In genomic region chr5:111092062-111092853, GRCh38 we compare ENCODE assay signal across 8 cellular contexts. TPM values are rescaled to one million over a fixed set of nuclear protein-coding genes. Genes with fewer than 3 reads are reported as not detected.
DNase-seq lines count a peak whose midpoint lies in the region; ATAC-seq and TF ChIP-seq lines count a peak whose summit lies in the region.

Gene WDR36 (plus strand): TSS chr5:111092348. CDS start chr5:111092457, 109 bp downstream.

- H3K9me3 ChIP-seq in gastroesophageal sphincter (no peaks in the 10 kb centered on the region), neuronal stem cell (replicated peaks in 1 of 2; ENCODE audit: control insufficient read depth in 2 of 2, insufficient read depth in 1 of 2, low read depth in 1 of 2, low read length in 2 of 2) (peaks cover 3 to 9% of the 10 kb centered on the region in 2 donors), subcutaneous abdominal adipose tissue (ENCODE audit: control insufficient read depth in 5 of 5, low read length in 5 of 5) (no peaks in the 10 kb centered on the region)

- H3K4me1 ChIP-seq in gastroesophageal sphincter: peaks cover 7 to 39% (median 21%) of the 10 kb centered on the region in 3 donors
- peaks cover 0 to 9% of the 10 kb centered on the region in 2 donors for H3K4me1 ChIP-seq in neuronal stem cell (ENCODE audit: control insufficient read depth in 2 of 2, insufficient read depth in 1 of 2, low read depth in 1 of 2, low read length in 2 of 2)
- H3K4me1 ChIP-seq in subcutaneous abdominal adipose tissue (ENCODE audit: control insufficient read depth in 5 of 5, insufficient read depth in 5 of 5, low read length in 5 of 5): peaks cover 9 to 29% (median 25%) of the 10 kb centered on the region in 5 donors

- TF ChIP-seq EP300 in gastroesophageal sphincter (IDR thresholded peaks at IDR 0.05): no peak

- H3K36me3 Mint-ChIP-seq in activated naive CD4-positive, alpha-beta T cell treated with anti-CD3 and anti-CD28 coated beads for 36 hours (ENCODE audit: low read depth): peaks cover 23% of the 10 kb centered on the region

- no peaks in the 10 kb centered on the region for H3K27me3 ChIP-seq in gastroesophageal sphincter
- no peaks in the 10 kb centered on the region for H3K27me3 ChIP-seq in neuronal stem cell (ENCODE audit: control insufficient read depth in 3 of 3, insufficient read depth in 3 of 3, low read depth in 1 of 3, low read length in 3 of 3)
- H3K27me3 ChIP-seq in subcutaneous abdominal adipose tissue (ENCODE audit: control insufficient read depth in 5 of 5, insufficient read depth in 4 of 5, low read length in 5 of 5): no peaks in the 10 kb centered on the region

- peak within 1 kb of the TSS; percentile 87 for H3K18ac ChIP-seq in neuronal stem cell (ENCODE audit: low read length)

- H2BK120ac ChIP-seq in neuronal stem cell (ENCODE audit: low read depth, low read length): no peak within 1 kb of the TSS

- WGBS in gastroesophageal sphincter (ENCODE audit: low coverage in 1 of 2), 2 donors: 1 to 2% methylated on average over 25 to 27 of the region's 50 CpGs
- WGBS in neuronal stem cell (ENCODE audit: extremely low coverage in 2 of 2, insufficient read length in 2 of 2, insufficient replicate concordance in 1 of 2), 2 donors: no CpG with 5 or more reads among the region's 50 CpGs

- H3K27me3 Mint-ChIP-seq in activated naive CD4-positive, alpha-beta T cell treated with anti-CD3 and anti-CD28 coated beads for 36 hours (ENCODE audit: low read depth): peaks cover 8% of the 10 kb centered on the region

- ATAC-seq in HG02571 (IDR thresholded peaks at IDR 0.05; ENCODE audit: unreplicated experiment) (peak; percentile 94), gastroesophageal sphincter (peak; percentile 97)

- peak within 1 kb of the TSS; percentile 94 for H2AFZ ChIP-seq in neuronal stem cell (ENCODE audit: low read length)

- H3K4me3 ChIP-seq in NB4 (ENCODE audit: low read depth, low read length) (peak within 1 kb of the TSS; percentile 82), gastroesophageal sphincter (peak within 1 kb of the TSS; percentile 83 to 86), neuronal stem cell (ENCODE audit: low read length in 2 of 2) (peak within 1 kb of the TSS; percentile 70 to 96), subcutaneous abdominal adipose tissue (ENCODE audit: low read depth in 1 of 5, low read length in 5 of 5) (peak within 1 kb of the TSS; percentile 83 to 96 (median 88))

- H3K4me1 Mint-ChIP-seq in activated naive CD4-positive, alpha-beta T cell treated with anti-CD3 and anti-CD28 coated beads for 36 hours (ENCODE audit: low read depth): peaks cover 42% of the 10 kb centered on the region

- no peak for TF ChIP-seq CTCF in NB4 (IDR thresholded peaks at IDR 0.05; ENCODE audit: low read depth, low read length)
- no peak for TF ChIP-seq CTCF in gastroesophageal sphincter (IDR thresholded peaks at IDR 0.05)

- CTCF ChIA-PET in activated naive CD4-positive, alpha-beta T cell treated with anti-CD3 and anti-CD28 coated beads for 36 hours (lab: Charles Lee): interaction anchor here (0.8 to 1.5 kb wide), 4 partner anchors 24 to 439 kb away, joined by 3 to 4 read pairs (median 4); partner anchors contain the start of gene CAMK4

- H4K91ac ChIP-seq in neuronal stem cell (ENCODE audit: low read depth, low read length, poor library complexity): peak within 1 kb of the TSS; percentile 77

- H3K23ac ChIP-seq in neuronal stem cell (ENCODE audit: low read depth, low read length, poor library complexity): peak within 1 kb of the TSS; percentile 4

- no peaks in the 10 kb centered on the region for H3K79me1 ChIP-seq in neuronal stem cell (ENCODE audit: low read depth, low read length)

- peak within 1 kb of the TSS; percentile 99 for H3K4me3 Mint-ChIP-seq in activated naive CD4-positive, alpha-beta T cell treated with anti-CD3 and anti-CD28 coated beads for 36 hours

- no peak within 1 kb of the TSS for H2BK15ac ChIP-seq in neuronal stem cell (ENCODE audit: low read length)

- H3K4me2 ChIP-seq in neuronal stem cell (ENCODE audit: insufficient read depth, low read length, poor library complexity, severe bottlenecking): peak within 1 kb of the TSS; percentile 89

- H2BK12ac ChIP-seq in neuronal stem cell (ENCODE audit: low read length): no peak within 1 kb of the TSS

- peak within 1 kb of the TSS; percentile 47 for H3K14ac ChIP-seq in neuronal stem cell (ENCODE audit: low read length)

- peak; percentile 87 for DNase-seq in GM04504 (ENCODE audit: low read depth)
- peak; percentile 94 for DNase-seq in NB4 (ENCODE audit: low read depth)
- DNase-seq in SK-N-DZ (ENCODE audit: low spot score): peak; percentile 97
- peak; percentile 92 for DNase-seq in activated naive CD4-positive, alpha-beta T cell treated with anti-CD3 and anti-CD28 coated beads for 36 hours
- peak; percentile 90 for DNase-seq in neuronal stem cell (ENCODE audit: low spot score)

- intact Hi-C loops in activated naive CD4-positive, alpha-beta T cell treated with anti-CD3 and anti-CD28 coated beads for 36 hours (cut with micrococcal nuclease): loop anchor here (1.0 to 5.0 kb wide), 9 partner anchors 17 to 1615 kb away; partner anchors contain the start of genes CAMK4, STARD4 and TMEM232

- H3K27ac ChIP-seq in gastroesophageal sphincter: peak within 1 kb of the TSS; percentile 54 to 89 (median 86)
- H3K27ac ChIP-seq in neuronal stem cell (replicated peaks; ENCODE audit: low read length): peak within 1 kb of the TSS; percentile 34
- H3K27ac ChIP-seq in subcutaneous abdominal adipose tissue (ENCODE audit: low read depth, low read length): peak within 1 kb of the TSS; percentile 79

- peak; percentile 82 for TF ChIP-seq POLR2A in NB4 (IDR thresholded peaks at IDR 0.05; ENCODE audit: extremely low read depth, insufficient read length)
- peak in 1 of 2 donors; percentile 18 for TF ChIP-seq POLR2A in gastroesophageal sphincter (IDR thresholded peaks at IDR 0.05)

- H3K9ac ChIP-seq in neuronal stem cell (ENCODE audit: low read depth, low read length, poor library complexity) (peak within 1 kb of the TSS; percentile 79), subcutaneous abdominal adipose tissue (ENCODE audit: low read length in 5 of 5) (peak within 1 kb of the TSS; percentile 51 to 98 (median 94))

- H2BK5ac ChIP-seq in neuronal stem cell (ENCODE audit: low read length): peak within 1 kb of the TSS; percentile 69

- H2AK5ac ChIP-seq in neuronal stem cell (ENCODE audit: low read depth, low read length): no peak within 1 kb of the TSS

- H4K8ac ChIP-seq in neuronal stem cell (ENCODE audit: low read depth, low read length): peak within 1 kb of the TSS; percentile 72

- no peak within 1 kb of the TSS for H3K4ac ChIP-seq in neuronal stem cell (ENCODE audit: low read length)

- H3K27ac Mint-ChIP-seq in activated naive CD4-positive, alpha-beta T cell treated with anti-CD3 and anti-CD28 coated beads for 36 hours: peak within 1 kb of the TSS; percentile 90

- peaks cover 0 to 24% of the 10 kb centered on the region in 2 donors for H3K36me3 ChIP-seq in gastroesophageal sphincter
- H3K36me3 ChIP-seq in neuronal stem cell (replicated peaks in 1 of 2; ENCODE audit: control insufficient read depth in 2 of 2, insufficient read depth in 2 of 2, low read length in 2 of 2): peaks cover 0 to 30% of the 10 kb centered on the region in 2 donors
- peaks cover 4 to 8% (median 6%) of the 10 kb centered on the region in 5 donors for H3K36me3 ChIP-seq in subcutaneous abdominal adipose tissue (ENCODE audit: control insufficient read depth in 5 of 5, insufficient read depth in 5 of 5, low read length in 5 of 5)

- H3K9me3 Mint-ChIP-seq in activated naive CD4-positive, alpha-beta T cell treated with anti-CD3 and anti-CD28 coated beads for 36 hours: peaks cover 2% of the 10 kb centered on the region

RNA-seq across cellular contexts. Expression of gene WDR36, which starts in this region (rescaled TPM):
- polyA plus RNA-seq in SK-N-DZ (2014; cell fraction: cytosol; rRNA removed): 23.8 and 31.0 TPM in 2 replicates
- 42.7 and 45.7 TPM in 2 replicates for polyA plus RNA-seq in SK-N-DZ (2014; cell fraction: nucleus; rRNA removed)
- 10 to 100 TPM; 34.1 to 40.3 TPM for total RNA-seq in activated naive CD4-positive, alpha-beta T cell treated with anti-CD3 and anti-CD28 coated beads for 36 hours
- 10 to 100 TPM; 18.7 to 30.7 (median 25.0) TPM for total RNA-seq in gastroesophageal sphincter
- polyA plus RNA-seq in neuronal stem cell (2013, experiment 1 of 2): 12.6 TPM
- 13.5 TPM for polyA plus RNA-seq in neuronal stem cell (2013, experiment 2 of 2)

Comparison
In these comparisons a context has a peak if more than half of its experiments do, and no peak if none do; other contexts are left out.
1. Peak in every context shown above with its lines: DNase-seq, ATAC-seq, H3K4me3 ChIP-seq and H3K27ac ChIP-seq.
2. H3K27ac ChIP-seq: peak in every context shown above with its lines; median percentile 86 in gastroesophageal sphincter; 79 in subcutaneous abdominal adipose tissue; 34 in neuronal stem cell.